ENCODE assay signal across 9 cellular contexts in genomic region chr10:89206402-89207180, GRCh38. TPM values are rescaled to one million over a fixed set of nuclear protein-coding genes. Genes with fewer than 3 reads are reported as not detected.
DNase-seq lines count a peak whose midpoint lies in the region; ATAC-seq and TF ChIP-seq lines count a peak whose summit lies in the region.
"Had no signal": no experiment of that assay in that cellular context is flagged by ENCODE, and none has a peak within 500 bp of the region (broad histone marks: within the 10 kb centered on the region; RNA-seq: fewer than 3 reads in every experiment).

No MANE protein-coding gene starts in this region.

- ATAC-seq in left colon, result peak; percentile 39

- peaks cover 0 to 8% of the 10 kb centered on the region in 2 donors for H3K27me3 ChIP-seq in Peyer's patch

- H3K27ac Mint-ChIP-seq in brain, result peak overlapping the region in 1 of 5 experiments; percentile 64

- TF ChIP-seq POLR2A in Peyer's patch (IDR thresholded peaks at IDR 0.05), result no peak

- peaks cover 15% of the 10 kb centered on the region for H3K4me1 Mint-ChIP-seq in brain

- peak overlapping the region; percentile 81 to 90 (median 85) for H3K4me3 Mint-ChIP-seq in brain

- H3K36me3 ChIP-seq in Peyer's patch, result no peaks in the 10 kb centered on the region

- TF ChIP-seq CTCF in GM12875 (IDR thresholded peaks at IDR 0.05; ENCODE audit: borderline replicate concordance, insufficient read depth, low read depth, low read length) (no peak), Peyer's patch (IDR thresholded peaks at IDR 0.05) (no peak), brain (conservative IDR thresholded peaks at IDR 0.05) (no peak)

- DNase-seq in Peyer's patch (peak; percentile 53 to 71 (median 60)), left colon (peak in 1 of 2 donors; percentile 22), NCI-H1436 treated with DMSO at 0.1 percent for 48 hours (lab: John Stamatoyannopoulos, UW) (no peak), GOT3 (lab: John Stamatoyannopoulos, UW) (no peak), NCI-H2029 (lab: John Stamatoyannopoulos, UW) (no peak)
- peak; percentile 24 for DNase-seq in stimulated activated CD4-positive, alpha-beta T cell treated with anti-CD3 and anti-CD28 coated beads, Interleukin-4, amount 100 ng/mL, for 24 hours

- H3K36me3 Mint-ChIP-seq in brain, result no peaks in the 10 kb centered on the region

- no peaks in the 10 kb centered on the region for H3K9me3 ChIP-seq in Peyer's patch

- H3K4me3 ChIP-seq in GM12875 (ENCODE audit: low read depth, low read length) (peak overlapping the region; percentile 34), Peyer's patch (peak overlapping the region; percentile 28 to 58 (median 48))

- H3K9me3 Mint-ChIP-seq in brain, result no peaks in the 10 kb centered on the region

- peak overlapping the region; percentile 52 to 75 (median 65) for H3K27ac ChIP-seq in Peyer's patch

- intact Hi-C loops in left colon (cut with DNase I, micrococcal nuclease), result no loop called here

- H3K4me1 ChIP-seq in Peyer's patch, result peaks cover 0 to 18% (median 9%) of the 10 kb centered on the region in 4 donors

- peaks cover 33% of the 10 kb centered on the region for H3K27me3 Mint-ChIP-seq in brain

RNA-seq across cellular contexts. Expression of gene CH25H, which starts 0.5 kb away (rescaled TPM):
- total RNA-seq in Peyer's patch (1 to 10 TPM in 2 of 4 donors, under 1 TPM in 1, not detected in 1; 0.70 to 9.9 (median 3.1) TPM), left colon (1 to 10 TPM in 1 of 2 donors, under 1 TPM in 1; 0.46 to 1.3 TPM)
- 1.3 TPM for polyA plus RNA-seq in brain (ENCODE audit: insufficient read depth, low read depth, low replicate concordance)
- total RNA-seq: SK-MEL-5 had no signal

RNA-seq across cellular contexts. Expression of gene LIPA, which starts 45.0 kb away (rescaled TPM):
- total RNA-seq in Peyer's patch (100 to 1,000 TPM in 2 of 4 donors, 10 to 100 TPM in 2; 30.5 to 349 (median 116) TPM), left colon (10 to 100 TPM; 19.0 to 39.8 TPM)
- polyA plus RNA-seq in brain (ENCODE audit: insufficient read depth, low read depth, low replicate concordance), result 73.1 TPM

Comparison
In these comparisons a context has a peak if more than half of its experiments do, and no peak if none do; other contexts are left out.
1. DNase-seq: peak in Peyer's patch (3 of 3) and stimulated activated CD4-positive, alpha-beta T cell treated with anti-CD3 and anti-CD28 coated beads, Interleukin-4, amount 100 ng/mL, for 24 hours (single experiment); none in NCI-H1436 treated with DMSO at 0.1 percent for 48 hours (single experiment), GOT3 (single experiment) and NCI-H2029 (single experiment).